Comparison of ENCODE assay signal across 23 cellular contexts in the genomic region with DNA sequence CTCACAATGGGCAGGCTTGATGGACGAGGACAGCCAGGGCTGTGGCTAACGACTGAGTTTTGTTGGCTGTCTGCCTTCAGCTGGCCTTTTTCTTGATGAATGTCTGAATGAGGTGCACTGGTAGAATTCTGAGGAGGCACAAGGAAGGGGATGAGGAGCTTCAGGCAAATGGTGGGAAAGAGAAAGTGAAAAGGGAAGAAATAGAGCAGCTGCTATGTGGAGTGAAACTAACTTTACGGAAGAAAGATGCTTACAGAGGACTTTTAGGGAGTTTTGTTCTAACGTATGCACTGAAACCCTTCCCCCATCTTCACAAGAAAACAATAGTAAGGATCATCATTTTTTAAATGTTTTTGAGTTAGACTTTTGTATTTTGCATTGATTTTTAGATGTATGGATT. TPM values are rescaled to one million over a fixed set of nuclear protein-coding genes. Genes with fewer than 3 reads are reported as not detected.
"Had no signal": no experiment of that assay in that cellular context is flagged by ENCODE, and none has a peak within 500 bp of the region (broad histone marks: within the 10 kb centered on the region; RNA-seq: fewer than 3 reads in every experiment).

No MANE protein-coding gene starts in this region.

- H3K27me3 ChIP-seq: body of pancreas, tibial artery, uterus had no signal

- H3K36me3 ChIP-seq: tibial artery, uterus had no signal

- ATAC-seq: activated CD8-positive, alpha-beta memory T cell treated with anti-CD3 and anti-CD28 coated beads, Interleukin-2, amount 10 ng/mL, durations not matched to agents 7 days and 5 days; body of pancreas; left cardiac atrium had no signal

- H3K4me3 ChIP-seq: body of pancreas, lung, tibial artery, uterus had no signal

- DNase-seq: activated CD4-positive, alpha-beta memory T cell treated with anti-CD3 and anti-CD28 coated beads, Interleukin-2, amount 10 ng/mL, durations not matched to agents 7 days and 5 days; activated CD4-positive, alpha-beta T cell treated with anti-CD3 and anti-CD28 coated beads for 48 hours; activated CD4-positive, CD25-positive, alpha-beta regulatory T cell; activated CD8-positive, alpha-beta memory T cell treated with anti-CD3 and anti-CD28 coated beads, Interleukin-2, amount 10 ng/mL, durations not matched to agents 7 days and 5 days; activated naive CD4-positive, alpha-beta T cell; activated naive CD8-positive, alpha-beta T cell treated with anti-CD3 and anti-CD28 coated beads, Interleukin-2, amount 10 ng/mL, durations not matched to agents 7 days and 5 days; amygdala; body of pancreas; foreskin fibroblast; hippocampal formation; left cardiac atrium; nephron progenitor cell; nucleus accumbens; retina; stimulated activated CD4-positive, alpha-beta T cell treated with anti-CD3 and anti-CD28 coated beads, Interleukin-2, amount 100 ng/mL, for 24 hours; stimulated activated naive CD4-positive, alpha-beta T cell treated with Interleukin-2 at 50 U/mL for 16 hours; tibial artery; uterus had no signal

- H3K4me1 ChIP-seq: body of pancreas, tibial artery, uterus had no signal

- H3K9me3 ChIP-seq: body of pancreas, tibial artery, uterus had no signal

- H3K27ac ChIP-seq: body of pancreas, tibial artery, uterus had no signal

RNA-seq across cellular contexts. Expression of a gene that starts 45.3 kb away (rescaled TPM):
- total RNA-seq: activated CD4-positive, alpha-beta memory T cell treated with anti-CD3 and anti-CD28 coated beads, Interleukin-2, amount 10 ng/mL, durations not matched to agents 7 days and 5 days; activated CD8-positive, alpha-beta memory T cell treated with anti-CD3 and anti-CD28 coated beads, Interleukin-2, amount 10 ng/mL, durations not matched to agents 7 days and 5 days; activated naive CD8-positive, alpha-beta T cell treated with anti-CD3 and anti-CD28 coated beads, Interleukin-2, amount 10 ng/mL, durations not matched to agents 7 days and 5 days; body of pancreas; cardiac septum; dermis microvascular lymphatic vessel endothelial cell; left cardiac atrium; lung; posterior vena cava; subcutaneous adipose tissue; uterus had no signal
- polyA plus RNA-seq: lung had no signal
